In genomic region chr2:240561325-240561971, GRCh38 we compare ENCODE assay signal across 1 cellular context.
TF ChIP-seq lines count a peak whose summit lies in the region.

No MANE protein-coding gene starts in this region.

TF ChIP-seq in IMR-90, 13 proteins besides CTCF, POLR2A, EP300 and RAD21:
- no peak for TF ChIP-seq RCOR1 (IDR thresholded peaks at IDR 0.05; ENCODE audit: insufficient replicate concordance, low read length)
- no peak for TF ChIP-seq NFE2L2 (IDR thresholded peaks at IDR 0.05; ENCODE audit: low read depth, low read length)
- TF ChIP-seq CHD1 (IDR thresholded peaks at IDR 0.05; ENCODE audit: low read depth, low read length), result no peak
- TF ChIP-seq BHLHE40 (IDR thresholded peaks at IDR 0.05; ENCODE audit: low read depth, low read length), result no peak
- TF ChIP-seq MAZ (IDR thresholded peaks at IDR 0.05; ENCODE audit: borderline replicate concordance, low read depth, low read length), result no peak
- no peak for TF ChIP-seq SMC3 (IDR thresholded peaks at IDR 0.05; ENCODE audit: low read depth, low read length)
- TF ChIP-seq MAFK (IDR thresholded peaks at IDR 0.05; ENCODE audit: low read depth, low read length), result no peak
- TF ChIP-seq FOS (IDR thresholded peaks at IDR 0.05; ENCODE audit: low read depth, low read length), result peak; percentile 60
- no peak for TF ChIP-seq CEBPB (IDR thresholded peaks at IDR 0.05; ENCODE audit: low read depth, low read length)
- TF ChIP-seq USF2 (IDR thresholded peaks at IDR 0.05; ENCODE audit: low read depth, low read length), result peak; percentile 77
- TF ChIP-seq RFX5 (IDR thresholded peaks at IDR 0.05; ENCODE audit: low read depth, low read length), result no peak
- peak; percentile 63; the same call in 1 of the 2 replicates for TF ChIP-seq MXI1 (IDR thresholded peaks at IDR 0.05; ENCODE audit: borderline replicate concordance, low read depth, low read length)
- TF ChIP-seq ELK1 (IDR thresholded peaks at IDR 0.05; ENCODE audit: borderline replicate concordance, low read depth, low read length), result no peak
